ENCODE assay signal across 1 cellular context in the genomic region with DNA sequence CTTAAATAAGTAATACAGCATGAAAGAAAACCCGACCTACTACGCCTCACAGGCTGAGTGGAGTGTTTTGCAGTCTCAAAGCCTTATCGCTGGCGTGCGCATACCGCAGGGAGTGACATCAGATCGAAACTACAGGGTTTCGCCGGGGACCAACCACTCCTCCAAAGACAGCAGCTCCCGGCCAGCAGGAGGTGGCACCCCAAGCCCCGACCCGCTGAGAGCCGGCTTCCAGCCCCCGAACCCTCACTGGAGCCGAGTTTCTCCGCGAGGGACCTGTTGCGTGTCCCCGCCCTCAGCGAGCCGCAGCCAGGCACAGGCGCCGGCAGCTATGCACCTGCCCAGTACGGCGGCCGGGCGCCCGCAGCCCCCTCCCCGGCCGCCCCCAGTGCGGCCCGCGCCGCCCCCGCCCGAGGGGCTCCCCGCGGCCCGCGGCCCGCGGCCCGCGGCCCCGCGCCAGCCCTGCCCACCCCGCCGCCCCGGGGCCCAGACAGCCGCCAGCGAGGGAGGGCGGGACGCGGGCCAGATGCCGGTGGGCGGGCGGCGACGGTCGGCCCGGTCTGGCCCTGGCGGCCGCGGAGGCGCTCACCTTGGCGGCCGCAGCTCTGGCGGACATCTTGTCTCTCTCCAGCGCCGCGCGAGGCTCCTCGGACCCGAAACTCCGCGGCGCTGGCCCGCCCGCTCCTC.
A peak's percentile ranks its signal among the peaks of the same experiment; 100 is the strongest.
TF ChIP-seq lines count a peak whose summit lies in the region.

No MANE protein-coding gene starts in this region.

TF ChIP-seq in HEK293, 187 proteins besides CTCF, POLR2A, EP300 and RAD21 (continued from another document and continues in another):
- TF ChIP-seq, protein P1, sequence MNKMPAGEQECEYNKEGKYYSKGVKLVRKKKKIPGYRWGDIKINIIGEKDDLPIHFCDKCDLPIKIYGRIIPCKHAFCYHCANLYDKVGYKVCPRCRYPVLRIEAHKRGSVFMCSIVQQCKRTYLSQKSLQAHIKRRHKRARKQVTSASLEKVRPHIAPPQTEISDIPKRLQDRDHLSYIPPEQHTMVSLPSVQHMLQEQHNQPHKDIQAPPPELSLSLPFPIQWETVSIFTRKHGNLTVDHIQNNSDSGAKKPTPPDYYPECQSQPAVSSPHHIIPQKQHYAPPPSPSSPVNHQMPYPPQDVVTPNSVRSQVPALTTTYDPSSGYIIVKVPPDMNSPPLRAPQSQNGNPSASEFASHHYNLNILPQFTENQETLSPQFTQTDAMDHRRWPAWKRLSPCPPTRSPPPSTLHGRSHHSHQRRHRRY (tag by site-specific recombination; IDR thresholded peaks at IDR 0.05) = no peak
- TF ChIP-seq ZNF133 (tag by site-specific recombination; IDR thresholded peaks at IDR 0.05) = no peak
- TF ChIP-seq TRIM28 (IDR thresholded peaks at IDR 0.05; ENCODE audit: borderline replicate concordance, low read length) = no peak
- no peak for TF ChIP-seq ZNF10 (tag by site-specific recombination; IDR thresholded peaks at IDR 0.05)
- TF ChIP-seq, protein P2, sequence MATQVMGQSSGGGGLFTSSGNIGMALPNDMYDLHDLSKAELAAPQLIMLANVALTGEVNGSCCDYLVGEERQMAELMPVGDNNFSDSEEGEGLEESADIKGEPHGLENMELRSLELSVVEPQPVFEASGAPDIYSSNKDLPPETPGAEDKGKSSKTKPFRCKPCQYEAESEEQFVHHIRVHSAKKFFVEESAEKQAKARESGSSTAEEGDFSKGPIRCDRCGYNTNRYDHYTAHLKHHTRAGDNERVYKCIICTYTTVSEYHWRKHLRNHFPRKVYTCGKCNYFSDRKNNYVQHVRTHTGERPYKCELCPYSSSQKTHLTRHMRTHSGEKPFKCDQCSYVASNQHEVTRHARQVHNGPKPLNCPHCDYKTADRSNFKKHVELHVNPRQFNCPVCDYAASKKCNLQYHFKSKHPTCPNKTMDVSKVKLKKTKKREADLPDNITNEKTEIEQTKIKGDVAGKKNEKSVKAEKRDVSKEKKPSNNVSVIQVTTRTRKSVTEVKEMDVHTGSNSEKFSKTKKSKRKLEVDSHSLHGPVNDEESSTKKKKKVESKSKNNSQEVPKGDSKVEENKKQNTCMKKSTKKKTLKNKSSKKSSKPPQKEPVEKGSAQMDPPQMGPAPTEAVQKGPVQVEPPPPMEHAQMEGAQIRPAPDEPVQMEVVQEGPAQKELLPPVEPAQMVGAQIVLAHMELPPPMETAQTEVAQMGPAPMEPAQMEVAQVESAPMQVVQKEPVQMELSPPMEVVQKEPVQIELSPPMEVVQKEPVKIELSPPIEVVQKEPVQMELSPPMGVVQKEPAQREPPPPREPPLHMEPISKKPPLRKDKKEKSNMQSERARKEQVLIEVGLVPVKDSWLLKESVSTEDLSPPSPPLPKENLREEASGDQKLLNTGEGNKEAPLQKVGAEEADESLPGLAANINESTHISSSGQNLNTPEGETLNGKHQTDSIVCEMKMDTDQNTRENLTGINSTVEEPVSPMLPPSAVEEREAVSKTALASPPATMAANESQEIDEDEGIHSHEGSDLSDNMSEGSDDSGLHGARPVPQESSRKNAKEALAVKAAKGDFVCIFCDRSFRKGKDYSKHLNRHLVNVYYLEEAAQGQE (tag by site-specific recombination; IDR thresholded peaks at IDR 0.05) = no peak
- no peak for TF ChIP-seq ZNF132 (tag by site-specific recombination; IDR thresholded peaks at IDR 0.05; ENCODE audit: borderline replicate concordance)
- no peak for TF ChIP-seq ZNF785 (tag by site-specific recombination; IDR thresholded peaks at IDR 0.05)
- TF ChIP-seq ZNF426 (tag by site-specific recombination; IDR thresholded peaks at IDR 0.05) = no peak
- no peak for TF ChIP-seq ZNF610 (tag by site-specific recombination; IDR thresholded peaks at IDR 0.05; ENCODE audit: borderline replicate concordance)
- TF ChIP-seq, protein P3, sequence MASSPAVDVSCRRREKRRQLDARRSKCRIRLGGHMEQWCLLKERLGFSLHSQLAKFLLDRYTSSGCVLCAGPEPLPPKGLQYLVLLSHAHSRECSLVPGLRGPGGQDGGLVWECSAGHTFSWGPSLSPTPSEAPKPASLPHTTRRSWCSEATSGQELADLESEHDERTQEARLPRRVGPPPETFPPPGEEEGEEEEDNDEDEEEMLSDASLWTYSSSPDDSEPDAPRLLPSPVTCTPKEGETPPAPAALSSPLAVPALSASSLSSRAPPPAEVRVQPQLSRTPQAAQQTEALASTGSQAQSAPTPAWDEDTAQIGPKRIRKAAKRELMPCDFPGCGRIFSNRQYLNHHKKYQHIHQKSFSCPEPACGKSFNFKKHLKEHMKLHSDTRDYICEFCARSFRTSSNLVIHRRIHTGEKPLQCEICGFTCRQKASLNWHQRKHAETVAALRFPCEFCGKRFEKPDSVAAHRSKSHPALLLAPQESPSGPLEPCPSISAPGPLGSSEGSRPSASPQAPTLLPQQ (tag by site-specific recombination; IDR thresholded peaks at IDR 0.05) = no peak
- 0 out of 2 replicates have a peak, but pooled peaks have one; percentile 20 for TF ChIP-seq ZSCAN16 (tag by site-specific recombination; IDR thresholded peaks at IDR 0.05)
- TF ChIP-seq GLIS1 (tag by site-specific recombination; IDR thresholded peaks at IDR 0.05) = peak; percentile 58
- 0 out of 2 replicates have a peak, but pooled peaks have one; percentile 21 for TF ChIP-seq BCL11A (tag by site-specific recombination; IDR thresholded peaks at IDR 0.05; ENCODE audit: low read depth)
- TF ChIP-seq ZNF341 (tag by site-specific recombination; IDR thresholded peaks at IDR 0.05; ENCODE audit: low read depth) = no peak
- TF ChIP-seq, protein P4, sequence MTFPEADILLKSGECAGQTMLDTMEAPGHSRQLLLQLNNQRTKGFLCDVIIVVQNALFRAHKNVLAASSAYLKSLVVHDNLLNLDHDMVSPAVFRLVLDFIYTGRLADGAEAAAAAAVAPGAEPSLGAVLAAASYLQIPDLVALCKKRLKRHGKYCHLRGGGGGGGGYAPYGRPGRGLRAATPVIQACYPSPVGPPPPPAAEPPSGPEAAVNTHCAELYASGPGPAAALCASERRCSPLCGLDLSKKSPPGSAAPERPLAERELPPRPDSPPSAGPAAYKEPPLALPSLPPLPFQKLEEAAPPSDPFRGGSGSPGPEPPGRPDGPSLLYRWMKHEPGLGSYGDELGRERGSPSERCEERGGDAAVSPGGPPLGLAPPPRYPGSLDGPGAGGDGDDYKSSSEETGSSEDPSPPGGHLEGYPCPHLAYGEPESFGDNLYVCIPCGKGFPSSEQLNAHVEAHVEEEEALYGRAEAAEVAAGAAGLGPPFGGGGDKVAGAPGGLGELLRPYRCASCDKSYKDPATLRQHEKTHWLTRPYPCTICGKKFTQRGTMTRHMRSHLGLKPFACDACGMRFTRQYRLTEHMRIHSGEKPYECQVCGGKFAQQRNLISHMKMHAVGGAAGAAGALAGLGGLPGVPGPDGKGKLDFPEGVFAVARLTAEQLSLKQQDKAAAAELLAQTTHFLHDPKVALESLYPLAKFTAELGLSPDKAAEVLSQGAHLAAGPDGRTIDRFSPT (tag by site-specific recombination; IDR thresholded peaks at IDR 0.05) = 0 out of 2 replicates have a peak, but pooled peaks have one; percentile 35
- no peak for TF ChIP-seq ZFP41 (tag by site-specific recombination; IDR thresholded peaks at IDR 0.05; ENCODE audit: borderline replicate concordance)
- no peak for TF ChIP-seq SETDB1 (IDR thresholded peaks at IDR 0.05; ENCODE audit: insufficient read length, low read length)
- TF ChIP-seq KLF8 (tag by site-specific recombination; IDR thresholded peaks at IDR 0.05) = peak; percentile 36
- TF ChIP-seq, protein P5, sequence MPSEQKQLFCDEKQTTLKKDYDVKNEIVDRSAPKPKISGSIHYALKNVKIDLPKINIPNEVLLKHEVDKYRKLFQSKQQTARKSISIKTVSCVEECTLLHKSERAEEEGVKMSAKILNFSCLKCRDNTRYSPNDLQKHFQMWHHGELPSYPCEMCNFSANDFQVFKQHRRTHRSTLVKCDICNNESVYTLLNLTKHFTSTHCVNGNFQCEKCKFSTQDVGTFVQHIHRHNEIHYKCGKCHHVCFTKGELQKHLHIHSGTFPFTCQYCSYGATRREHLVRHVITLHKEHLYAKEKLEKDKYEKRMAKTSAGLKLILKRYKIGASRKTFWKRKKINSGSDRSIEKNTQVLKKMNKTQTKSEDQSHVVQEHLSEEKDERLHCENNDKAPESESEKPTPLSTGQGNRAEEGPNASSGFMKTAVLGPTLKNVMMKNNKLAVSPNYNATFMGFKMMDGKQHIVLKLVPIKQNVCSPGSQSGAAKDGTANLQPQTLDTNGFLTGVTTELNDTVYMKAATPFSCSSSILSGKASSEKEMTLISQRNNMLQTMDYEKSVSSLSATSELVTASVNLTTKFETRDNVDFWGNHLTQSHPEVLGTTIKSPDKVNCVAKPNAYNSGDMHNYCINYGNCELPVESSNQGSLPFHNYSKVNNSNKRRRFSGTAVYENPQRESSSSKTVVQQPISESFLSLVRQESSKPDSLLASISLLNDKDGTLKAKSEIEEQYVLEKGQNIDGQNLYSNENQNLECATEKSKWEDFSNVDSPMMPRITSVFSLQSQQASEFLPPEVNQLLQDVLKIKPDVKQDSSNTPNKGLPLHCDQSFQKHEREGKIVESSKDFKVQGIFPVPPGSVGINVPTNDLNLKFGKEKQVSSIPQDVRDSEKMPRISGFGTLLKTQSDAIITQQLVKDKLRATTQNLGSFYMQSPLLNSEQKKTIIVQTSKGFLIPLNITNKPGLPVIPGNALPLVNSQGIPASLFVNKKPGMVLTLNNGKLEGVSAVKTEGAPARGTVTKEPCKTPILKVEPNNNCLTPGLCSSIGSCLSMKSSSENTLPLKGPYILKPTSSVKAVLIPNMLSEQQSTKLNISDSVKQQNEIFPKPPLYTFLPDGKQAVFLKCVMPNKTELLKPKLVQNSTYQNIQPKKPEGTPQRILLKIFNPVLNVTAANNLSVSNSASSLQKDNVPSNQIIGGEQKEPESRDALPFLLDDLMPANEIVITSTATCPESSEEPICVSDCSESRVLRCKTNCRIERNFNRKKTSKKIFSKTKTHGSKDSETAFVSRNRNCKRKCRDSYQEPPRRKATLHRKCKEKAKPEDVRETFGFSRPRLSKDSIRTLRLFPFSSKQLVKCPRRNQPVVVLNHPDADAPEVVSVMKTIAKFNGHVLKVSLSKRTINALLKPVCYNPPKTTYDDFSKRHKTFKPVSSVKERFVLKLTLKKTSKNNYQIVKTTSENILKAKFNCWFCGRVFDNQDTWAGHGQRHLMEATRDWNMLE (tag by site-specific recombination; conservative IDR thresholded peaks at IDR 0.05; ENCODE audit: low read depth) = no peak
- TF ChIP-seq ZBTB8A (tag by site-specific recombination; IDR thresholded peaks at IDR 0.05) = no peak
- no peak for TF ChIP-seq ZNF530 (tag by site-specific recombination; IDR thresholded peaks at IDR 0.05; ENCODE audit: low read depth)
- TF ChIP-seq ZNF16 (tag by site-specific recombination; IDR thresholded peaks at IDR 0.05; ENCODE audit: low read depth) = no peak
- TF ChIP-seq SP3 (tag by site-specific recombination; IDR thresholded peaks at IDR 0.05) = no peak; the same call in 1 of the 2 replicates
- TF ChIP-seq ZNF239 (tag by site-specific recombination; IDR thresholded peaks at IDR 0.05) = no peak
- no peak for TF ChIP-seq ZNF548 (tag by site-specific recombination; IDR thresholded peaks at IDR 0.05)
- TF ChIP-seq, protein P6, sequence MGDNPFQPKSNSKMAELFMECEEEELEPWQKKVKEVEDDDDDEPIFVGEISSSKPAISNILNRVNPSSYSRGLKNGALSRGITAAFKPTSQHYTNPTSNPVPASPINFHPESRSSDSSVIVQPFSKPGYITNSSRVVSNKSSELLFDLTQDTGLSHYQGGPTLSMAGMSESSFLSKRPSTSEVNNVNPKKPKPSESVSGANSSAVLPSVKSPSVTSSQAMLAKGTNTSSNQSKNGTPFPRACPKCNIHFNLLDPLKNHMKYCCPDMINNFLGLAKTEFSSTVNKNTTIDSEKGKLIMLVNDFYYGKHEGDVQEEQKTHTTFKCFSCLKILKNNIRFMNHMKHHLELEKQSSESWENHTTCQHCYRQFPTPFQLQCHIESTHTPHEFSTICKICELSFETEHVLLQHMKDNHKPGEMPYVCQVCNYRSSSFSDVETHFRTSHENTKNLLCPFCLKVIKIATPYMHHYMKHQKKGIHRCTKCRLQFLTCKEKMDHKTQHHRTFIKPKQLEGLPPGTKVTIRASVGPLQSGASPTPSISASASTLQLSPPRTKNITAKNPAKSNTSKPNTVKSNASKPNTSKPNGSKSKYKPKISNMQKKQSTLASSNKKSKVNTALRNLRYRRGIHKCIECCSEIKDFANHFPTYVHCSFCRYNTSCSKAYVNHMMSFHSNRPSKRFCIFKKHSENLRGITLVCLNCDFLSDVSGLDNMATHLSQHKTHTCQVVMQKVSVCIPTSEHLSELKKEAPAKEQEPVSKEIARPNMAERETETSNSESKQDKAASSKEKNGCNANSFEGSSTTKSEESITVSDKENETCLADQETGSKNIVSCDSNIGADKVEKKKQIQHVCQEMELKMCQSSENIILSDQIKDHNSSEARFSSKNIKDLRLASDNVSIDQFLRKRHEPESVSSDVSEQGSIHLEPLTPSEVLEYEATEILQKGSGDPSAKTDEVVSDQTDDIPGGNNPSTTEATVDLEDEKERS (tag by site-specific recombination; IDR thresholded peaks at IDR 0.05) = no peak
- TF ChIP-seq ZNF600 (tag by site-specific recombination; IDR thresholded peaks at IDR 0.05) = peak; percentile 55; the same call in 1 of the 2 replicates
- TF ChIP-seq, protein P7, sequence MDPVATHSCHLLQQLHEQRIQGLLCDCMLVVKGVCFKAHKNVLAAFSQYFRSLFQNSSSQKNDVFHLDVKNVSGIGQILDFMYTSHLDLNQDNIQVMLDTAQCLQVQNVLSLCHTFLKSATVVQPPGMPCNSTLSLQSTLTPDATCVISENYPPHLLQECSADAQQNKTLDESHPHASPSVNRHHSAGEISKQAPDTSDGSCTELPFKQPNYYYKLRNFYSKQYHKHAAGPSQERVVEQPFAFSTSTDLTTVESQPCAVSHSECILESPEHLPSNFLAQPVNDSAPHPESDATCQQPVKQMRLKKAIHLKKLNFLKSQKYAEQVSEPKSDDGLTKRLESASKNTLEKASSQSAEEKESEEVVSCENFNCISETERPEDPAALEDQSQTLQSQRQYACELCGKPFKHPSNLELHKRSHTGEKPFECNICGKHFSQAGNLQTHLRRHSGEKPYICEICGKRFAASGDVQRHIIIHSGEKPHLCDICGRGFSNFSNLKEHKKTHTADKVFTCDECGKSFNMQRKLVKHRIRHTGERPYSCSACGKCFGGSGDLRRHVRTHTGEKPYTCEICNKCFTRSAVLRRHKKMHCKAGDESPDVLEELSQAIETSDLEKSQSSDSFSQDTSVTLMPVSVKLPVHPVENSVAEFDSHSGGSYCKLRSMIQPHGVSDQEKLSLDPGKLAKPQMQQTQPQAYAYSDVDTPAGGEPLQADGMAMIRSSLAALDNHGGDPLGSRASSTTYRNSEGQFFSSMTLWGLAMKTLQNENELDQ (tag by site-specific recombination; IDR thresholded peaks at IDR 0.05; ENCODE audit: low read depth) = no peak
- no peak for TF ChIP-seq ZNF48 (tag by site-specific recombination; IDR thresholded peaks at IDR 0.05)
- peak; percentile 52 for TF ChIP-seq SP2 (tag by site-specific recombination; IDR thresholded peaks at IDR 0.05)
- no peak for TF ChIP-seq ZNF792 (tag by site-specific recombination; IDR thresholded peaks at IDR 0.05)
- no peak for TF ChIP-seq ZNF146 (tag by site-specific recombination; IDR thresholded peaks at IDR 0.05)
- TF ChIP-seq, protein P8, sequence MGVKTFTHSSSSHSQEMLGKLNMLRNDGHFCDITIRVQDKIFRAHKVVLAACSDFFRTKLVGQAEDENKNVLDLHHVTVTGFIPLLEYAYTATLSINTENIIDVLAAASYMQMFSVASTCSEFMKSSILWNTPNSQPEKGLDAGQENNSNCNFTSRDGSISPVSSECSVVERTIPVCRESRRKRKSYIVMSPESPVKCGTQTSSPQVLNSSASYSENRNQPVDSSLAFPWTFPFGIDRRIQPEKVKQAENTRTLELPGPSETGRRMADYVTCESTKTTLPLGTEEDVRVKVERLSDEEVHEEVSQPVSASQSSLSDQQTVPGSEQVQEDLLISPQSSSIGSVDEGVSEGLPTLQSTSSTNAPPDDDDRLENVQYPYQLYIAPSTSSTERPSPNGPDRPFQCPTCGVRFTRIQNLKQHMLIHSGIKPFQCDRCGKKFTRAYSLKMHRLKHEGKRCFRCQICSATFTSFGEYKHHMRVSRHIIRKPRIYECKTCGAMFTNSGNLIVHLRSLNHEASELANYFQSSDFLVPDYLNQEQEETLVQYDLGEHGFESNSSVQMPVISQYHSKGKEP (tag by site-specific recombination; IDR thresholded peaks at IDR 0.05) = no peak
- TF ChIP-seq GLIS2 (tag by site-specific recombination; IDR thresholded peaks at IDR 0.05) = peak; percentile 86
